ENCODE assay signal across 18 cellular contexts in genomic region chr5:54062958-54063357, GRCh38.
DNase-seq lines count a peak whose midpoint lies in the region; ATAC-seq and TF ChIP-seq lines count a peak whose summit lies in the region.
"Had no signal": no experiment of that assay in that cellular context is flagged by ENCODE, and none has a peak within 500 bp of the region (broad histone marks: within the 10 kb centered on the region; RNA-seq: fewer than 3 reads in every experiment).

No MANE protein-coding gene starts in this region.

- peak; percentile 87 for ATAC-seq in SK-N-SH treated with all-trans-retinoic acid at 6 μM for 48 hours
- ATAC-seq in GM18909 (IDR thresholded peaks at IDR 0.05; ENCODE audit: poor library complexity, unreplicated experiment): no peak
- ATAC-seq: gastrocnemius medialis, HCT116 had no signal

- no peak for TF ChIP-seq CTCF in fibroblast of pulmonary artery (IDR thresholded peaks at IDR 0.05; ENCODE audit: low read length, missing control alignments)

- H3K4me3 ChIP-seq in fibroblast of pulmonary artery (replicated peaks; ENCODE audit: low read depth, low read length): no peak overlapping the region
- H3K4me3 ChIP-seq: coronary artery, gastrocnemius medialis, right atrium auricular region had no signal

- DNase-seq in EL (peak; percentile 91), fibroblast of pulmonary artery (ENCODE audit: low read depth) (peak; percentile 97), renal cortical epithelial cell (ENCODE audit: low read depth) (peak; percentile 32), NCI-H510A (lab: John Stamatoyannopoulos, UW) (no peak), NCI-H2107 treated with DMSO at 0.1 percent for 48 hours (lab: John Stamatoyannopoulos, UW; ENCODE audit: unreplicated experiment) (no peak)
- DNase-seq in activated naive CD4-positive, alpha-beta T cell treated with Interleukin-2 at 50 U/mL for 16 hours: no peak
- DNase-seq: activated CD4-positive, CD25-positive, alpha-beta regulatory T cell; activated naive CD8-positive, alpha-beta T cell treated with anti-CD3 and anti-CD28 coated beads, Interleukin-2, amount 10 ng/mL, durations not matched to agents 7 days and 5 days; gastrocnemius medialis; NCI-H2171 treated with DMSO at 0.1 percent for 48 hours; stimulated activated CD4-positive, alpha-beta T cell treated with anti-CD3 and anti-CD28 coated beads, Interleukin-4, amount 100 ng/mL, for 4 hours; stimulated activated naive CD4-positive, alpha-beta T cell; SW 1271 had no signal

TF ChIP-seq in SK-N-SH treated with all-trans-retinoic acid at 6 μM for 48 hours, 23 proteins besides CTCF, POLR2A, EP300 and RAD21:
- no peak for TF ChIP-seq TOX (CRISPR knock-in tag; IDR thresholded peaks at IDR 0.05; ENCODE audit: borderline replicate concordance)
- peak; percentile 20; the same call in 1 of the 2 replicates for TF ChIP-seq ISL1 (CRISPR knock-in tag; IDR thresholded peaks at IDR 0.05)

Comparison
In these comparisons a context has a peak if more than half of its experiments do, and no peak if none do; other contexts are left out.
1. DNase-seq: peak in EL (single experiment), fibroblast of pulmonary artery (single experiment) and renal cortical epithelial cell (single experiment); none in activated naive CD4-positive, alpha-beta T cell treated with Interleukin-2 at 50 U/mL for 16 hours (single experiment), NCI-H510A (single experiment) and NCI-H2107 treated with DMSO at 0.1 percent for 48 hours (single experiment).